Comparison of ENCODE assay signal across 4 cellular contexts in genomic region chrX:107955337-107955736, GRCh38. TPM values are rescaled to one million over a fixed set of nuclear protein-coding genes. Genes with fewer than 3 reads are reported as not detected.
"Had no signal": no experiment of that assay in that cellular context is flagged by ENCODE, and none has a peak within 500 bp of the region (broad histone marks: within the 10 kb centered on the region; RNA-seq: fewer than 3 reads in every experiment).

No MANE protein-coding gene starts in this region.

RNA-seq across cellular contexts. Expression of gene TEX13B, which starts 26.8 kb away (rescaled TPM):
- total RNA-seq: HepG2, HT-29, IMR-90 had no signal
- polyA plus RNA-seq: HepG2, IgD-negative memory B cell, IMR-90 had no signal
